1 cellular context compared by ENCODE assay signal in the genomic region with DNA sequence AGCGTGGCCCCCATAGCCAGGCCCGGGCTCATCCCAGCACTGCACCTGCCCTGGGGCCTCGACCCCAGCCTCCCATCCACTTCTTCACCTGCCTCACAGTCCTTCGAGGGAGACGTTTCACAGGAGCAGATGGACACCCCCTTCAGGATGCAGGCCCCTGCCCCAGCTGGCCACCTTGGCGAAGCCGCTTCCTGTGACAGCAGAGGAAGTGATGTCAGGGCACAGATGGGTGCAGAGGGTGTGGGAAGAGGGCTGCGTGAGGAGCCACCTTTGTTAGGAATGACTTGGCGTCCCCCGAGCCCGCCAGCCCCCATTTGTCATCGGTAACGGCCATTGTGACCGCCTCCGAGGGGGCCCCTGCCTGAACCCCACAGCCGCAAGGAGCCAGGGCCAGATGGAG.
TF ChIP-seq lines count a peak whose summit lies in the region.

No MANE protein-coding gene starts in this region.

TF ChIP-seq in HCT116, 20 proteins besides CTCF, POLR2A, EP300 and RAD21 (continued from another document):
- TF ChIP-seq SIN3A (IDR thresholded peaks at IDR 0.05; ENCODE audit: low read depth) (no peak), EZH2phosphoT487 (IDR thresholded peaks at IDR 0.05; ENCODE audit: borderline replicate concordance) (no peak), POLR2AphosphoS5 (IDR thresholded peaks at IDR 0.05; ENCODE audit: low read depth, low read length) (no peak), TCF7L2 (IDR thresholded peaks at IDR 0.05; ENCODE audit: borderline replicate concordance, extremely low read depth, insufficient read depth, insufficient read length) (no peak), SP1 (IDR thresholded peaks at IDR 0.05; ENCODE audit: low read depth) (no peak), JUND (IDR thresholded peaks at IDR 0.05) (no peak), CEBPB (IDR thresholded peaks at IDR 0.05; ENCODE audit: low read depth) (no peak)
- TF ChIP-seq, protein P1, sequence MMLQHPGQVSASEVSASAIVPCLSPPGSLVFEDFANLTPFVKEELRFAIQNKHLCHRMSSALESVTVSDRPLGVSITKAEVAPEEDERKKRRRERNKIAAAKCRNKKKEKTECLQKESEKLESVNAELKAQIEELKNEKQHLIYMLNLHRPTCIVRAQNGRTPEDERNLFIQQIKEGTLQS (IDR thresholded peaks at IDR 0.05), result no peak
- TF ChIP-seq, protein P2, sequence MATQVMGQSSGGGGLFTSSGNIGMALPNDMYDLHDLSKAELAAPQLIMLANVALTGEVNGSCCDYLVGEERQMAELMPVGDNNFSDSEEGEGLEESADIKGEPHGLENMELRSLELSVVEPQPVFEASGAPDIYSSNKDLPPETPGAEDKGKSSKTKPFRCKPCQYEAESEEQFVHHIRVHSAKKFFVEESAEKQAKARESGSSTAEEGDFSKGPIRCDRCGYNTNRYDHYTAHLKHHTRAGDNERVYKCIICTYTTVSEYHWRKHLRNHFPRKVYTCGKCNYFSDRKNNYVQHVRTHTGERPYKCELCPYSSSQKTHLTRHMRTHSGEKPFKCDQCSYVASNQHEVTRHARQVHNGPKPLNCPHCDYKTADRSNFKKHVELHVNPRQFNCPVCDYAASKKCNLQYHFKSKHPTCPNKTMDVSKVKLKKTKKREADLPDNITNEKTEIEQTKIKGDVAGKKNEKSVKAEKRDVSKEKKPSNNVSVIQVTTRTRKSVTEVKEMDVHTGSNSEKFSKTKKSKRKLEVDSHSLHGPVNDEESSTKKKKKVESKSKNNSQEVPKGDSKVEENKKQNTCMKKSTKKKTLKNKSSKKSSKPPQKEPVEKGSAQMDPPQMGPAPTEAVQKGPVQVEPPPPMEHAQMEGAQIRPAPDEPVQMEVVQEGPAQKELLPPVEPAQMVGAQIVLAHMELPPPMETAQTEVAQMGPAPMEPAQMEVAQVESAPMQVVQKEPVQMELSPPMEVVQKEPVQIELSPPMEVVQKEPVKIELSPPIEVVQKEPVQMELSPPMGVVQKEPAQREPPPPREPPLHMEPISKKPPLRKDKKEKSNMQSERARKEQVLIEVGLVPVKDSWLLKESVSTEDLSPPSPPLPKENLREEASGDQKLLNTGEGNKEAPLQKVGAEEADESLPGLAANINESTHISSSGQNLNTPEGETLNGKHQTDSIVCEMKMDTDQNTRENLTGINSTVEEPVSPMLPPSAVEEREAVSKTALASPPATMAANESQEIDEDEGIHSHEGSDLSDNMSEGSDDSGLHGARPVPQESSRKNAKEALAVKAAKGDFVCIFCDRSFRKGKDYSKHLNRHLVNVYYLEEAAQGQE (IDR thresholded peaks at IDR 0.05; ENCODE audit: low read depth), result no peak
